18 cellular contexts compared by ENCODE assay signal in genomic region chr15:100123611-100124010, GRCh38.
"Had no signal": no experiment of that assay in that cellular context is flagged by ENCODE, and none has a peak within 500 bp of the region (broad histone marks: within the 10 kb centered on the region; RNA-seq: fewer than 3 reads in every experiment).

No MANE protein-coding gene starts in this region.

- H3K4me3 ChIP-seq: lung, mucosa of descending colon, tibial nerve had no signal

- H3K27ac ChIP-seq: epithelial cell of prostate, tibial nerve, WERI-Rb-1 had no signal

- DNase-seq: activated CD4-positive, alpha-beta memory T cell treated with anti-CD3 and anti-CD28 coated beads, Interleukin-2, amount 10 ng/mL, durations not matched to agents 7 days and 5 days; activated CD4-positive, alpha-beta T cell treated with anti-CD3 and anti-CD28 coated beads for 36 hours; activated naive CD4-positive, alpha-beta T cell; activated T-cell treated with anti-CD3 and anti-CD28 coated beads, Interleukin-2, amount 50 U/mL, for 48 hours; central memory CD4-positive, alpha-beta T cell; cortex of kidney; effector CD8-positive, alpha-beta T cell; left colon; mucosa of descending colon; naive thymus-derived CD8-positive, alpha-beta T cell; right cardiac atrium; stimulated activated CD4-positive, alpha-beta T cell treated with anti-CD3 and anti-CD28 coated beads, Interleukin-1b, Interleukin-23, amount 100 ng/mL, for 48 hours; T-cell; WERI-Rb-1 had no signal

- H3K36me3 ChIP-seq: tibial nerve, WERI-Rb-1 had no signal

- H3K27me3 ChIP-seq: tibial nerve had no signal

- ATAC-seq: activated CD4-positive, alpha-beta T cell treated with anti-CD3 and anti-CD28 coated beads for 36 hours; mucosa of descending colon; naive thymus-derived CD8-positive, alpha-beta T cell; right cardiac atrium; stimulated activated memory B cell treated with anti-CD40 and anti-IgM and Interleukin-4, amounts not matched to agents 10 μg/mL and 1 μg/mL and 100 μg/mL, for 72 hours; T-cell had no signal
